ENCODE assay signal across 21 cellular contexts in the genomic region with DNA sequence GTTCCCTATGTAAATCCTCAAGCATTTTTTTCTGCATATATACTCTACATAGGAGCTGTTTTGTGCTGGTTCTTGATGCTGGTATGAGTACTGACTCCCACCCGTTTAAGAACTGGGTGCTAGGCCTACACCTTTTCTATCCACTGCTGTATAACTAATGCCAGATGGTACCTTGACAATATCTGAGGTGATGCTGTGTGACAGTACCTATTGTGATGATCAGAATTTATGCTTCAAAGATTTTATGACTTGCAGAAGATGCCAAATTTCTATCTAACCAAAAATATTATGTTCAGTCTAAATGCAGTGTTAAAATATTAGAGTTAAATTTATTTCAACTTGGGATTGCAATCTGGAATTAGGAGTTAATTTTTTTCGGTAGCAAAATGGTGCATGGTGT.
DNase-seq lines count a peak whose midpoint lies in the region; ATAC-seq, FAIRE-seq and TF ChIP-seq lines count a peak whose summit lies in the region.
"Had no signal": no experiment of that assay in that cellular context is flagged by ENCODE, and none has a peak within 500 bp of the region (broad histone marks: within the 10 kb centered on the region; RNA-seq: fewer than 3 reads in every experiment).

No MANE protein-coding gene starts in this region.

- no peaks in the 10 kb centered on the region for H3K79me1 ChIP-seq in H1 (ENCODE audit: low read depth, low read length)

- ATAC-seq in GM19397 (IDR thresholded peaks at IDR 0.05; ENCODE audit: unreplicated experiment): no peak
- ATAC-seq: CD8-positive, alpha-beta T cell; HCT116 had no signal

- no peak overlapping the region for H3K23ac ChIP-seq in H1 (ENCODE audit: insufficient read length)

- TF ChIP-seq EP300 in H1 (IDR thresholded peaks at IDR 0.05; ENCODE audit: borderline replicate concordance in 1 of 2, low read depth in 2 of 2, low read length in 2 of 2): no peak

- TF ChIP-seq POLR2A in H1 (IDR thresholded peaks at IDR 0.05; ENCODE audit: control extremely low read depth in 1 of 2, low read depth in 2 of 2, low read length in 2 of 2): no peak

- H3K4ac ChIP-seq in H1 (replicated peaks; ENCODE audit: insufficient read length, low read depth, low read length): no peak overlapping the region

- H3K4me3 Mint-ChIP-seq in brain: no peak overlapping the region
- H3K4me3 Mint-ChIP-seq: B cell; CD8-positive, alpha-beta T cell; HFFc6 had no signal

- no peak overlapping the region for H2AK5ac ChIP-seq in H1 (ENCODE audit: low read depth, low read length)

- no peaks in the 10 kb centered on the region for H3K79me2 ChIP-seq in H1 (ENCODE audit: control insufficient read depth in 1 of 2, insufficient read depth in 2 of 2, low read length in 2 of 2)

- TF ChIP-seq CTCF in brain (conservative IDR thresholded peaks at IDR 0.05) (no peak), H1 (IDR thresholded peaks at IDR 0.05; ENCODE audit: control extremely low read depth in 1 of 3, insufficient read depth in 1 of 3, low read depth in 1 of 3, low read length in 3 of 3) (no peak)

- 95% methylated on average over 2 of the region's 2 CpGs; no CpG with 5 or more reads in 1 of the 2 experiments for WGBS in H1 (ENCODE audit: extremely low coverage in 1 of 2, insufficient coverage in 1 of 2, insufficient read length in 1 of 2, insufficient replicate concordance in 2 of 2, low coverage in 1 of 2, low lambda C conversion rate in 2 of 2, missing lambda C conversion rate in 1 of 2), 2 experiments
- whole genome bisulfite sequencing in small intestine, 3 donors: 72 to 88% (median 81%) methylated on average over 2 of the region's 2 CpGs

- DNase-seq in NCI-H524 (lab: John Stamatoyannopoulos, UW) (peak; percentile 16 to 54), NCI-H524 treated with DMSO at 0.1 percent for 48 hours (lab: John Stamatoyannopoulos, UW) (no peak), H1 (ENCODE audit: low read depth in 1 of 2, low spot score in 2 of 2) (no peak), NCI-H774 (lab: John Stamatoyannopoulos, UW) (no peak), small intestine (no peak)
- DNase-seq: Calu3; CD8-positive, alpha-beta T cell; DND-41; EL; GM23248; HFFc6 had no signal

- H3K9me3 Mint-ChIP-seq in brain: no peaks in the 10 kb centered on the region

- H2BK20ac ChIP-seq in H1 (ENCODE audit: low read length): no peak overlapping the region

- H3K36me3 ChIP-seq in H1 (ENCODE audit: control insufficient read depth in 2 of 4, insufficient read depth in 4 of 4, low read length in 3 of 4) (no peaks in the 10 kb centered on the region), small intestine (ENCODE audit: control insufficient read depth in 2 of 2, insufficient read depth in 2 of 2, low read length in 2 of 2) (no peaks in the 10 kb centered on the region)
- H3K36me3 ChIP-seq: BLaER1 treated with 17β-estradiol and CSF1 and Interleukin-3, amounts not matched to agents 10 nM and 100 nM had no signal

- no peak overlapping the region for H2BK15ac ChIP-seq in H1 (ENCODE audit: low read length)

- POLR2A ChIA-PET in H1 (lab: Charles Lee; ENCODE audit: partially characterized antibody): no interaction called here

- no peak overlapping the region for H3K56ac ChIP-seq in H1 (replicated peaks; ENCODE audit: insufficient read length, low read depth, low read length)

- H3K27me3 ChIP-seq in H1 (replicated peaks in 1 of 4; ENCODE audit: control insufficient read depth in 3 of 4, extremely low read depth in 1 of 4, insufficient read depth in 3 of 4, low read length in 3 of 4): no peaks in the 10 kb centered on the region
- no peaks in the 10 kb centered on the region for H3K27me3 ChIP-seq in small intestine (ENCODE audit: control insufficient read depth in 2 of 2, insufficient read depth in 2 of 2, low read length in 2 of 2)

- no peaks in the 10 kb centered on the region for H3K36me3 Mint-ChIP-seq in brain
- H3K36me3 Mint-ChIP-seq: CD8-positive, alpha-beta T cell had no signal

- no peak overlapping the region for H3K18ac ChIP-seq in H1 (ENCODE audit: extremely low read depth, low read length)

- peaks cover 42% of the 10 kb centered on the region for H3K4me1 Mint-ChIP-seq in brain
- H3K4me1 Mint-ChIP-seq: B cell had no signal

- no peak overlapping the region for H3K4me2 ChIP-seq in H1 (ENCODE audit: insufficient read depth in 1 of 2, low read depth in 2 of 2, low read length in 2 of 2)
- H3K4me2 ChIP-seq: BLaER1 treated with 17β-estradiol and CSF1 and Interleukin-3, amounts not matched to agents 10 nM and 100 nM had no signal

- no peak overlapping the region for H3K9ac ChIP-seq in H1 (replicated peaks in 1 of 4; ENCODE audit: extremely low read depth in 1 of 4, low read depth in 3 of 4, low read length in 3 of 4)
- H3K9ac ChIP-seq: BLaER1 treated with 17β-estradiol and CSF1 and Interleukin-3, amounts not matched to agents 10 nM and 100 nM; GM23248 had no signal

- H3K9me3 ChIP-seq in H1 (ENCODE audit: insufficient read depth in 2 of 2, low read depth in 1 of 2, low read length in 1 of 2): no peaks in the 10 kb centered on the region
- no peaks in the 10 kb centered on the region for H3K9me3 ChIP-seq in small intestine (ENCODE audit: control insufficient read depth, low read depth)
- H3K9me3 ChIP-seq: BLaER1 treated with 17β-estradiol and CSF1 and Interleukin-3, amounts not matched to agents 10 nM and 100 nM had no signal

- TF ChIP-seq RAD21 in H1 (IDR thresholded peaks at IDR 0.05 in 1 of 2, conservative IDR thresholded peaks at IDR 0.05 in 1 of 2; ENCODE audit: low read depth in 2 of 2, low read length in 2 of 2): no peak

- H3K23me2 ChIP-seq in H1 (ENCODE audit: low read depth, low read length): no peaks in the 10 kb centered on the region

- no peak overlapping the region for H3K4me3 ChIP-seq in H1 (ENCODE audit: extremely low read depth in 1 of 4, insufficient read depth in 2 of 4, low read depth in 3 of 4, low read length in 4 of 4)
- no peak overlapping the region for H3K4me3 ChIP-seq in small intestine (ENCODE audit: low read depth in 1 of 2, low read length in 2 of 2)
- H3K4me3 ChIP-seq: BLaER1 treated with 17β-estradiol and CSF1 and Interleukin-3, amounts not matched to agents 10 nM and 100 nM; GM23248 had no signal

- H4K91ac ChIP-seq in H1 (replicated peaks; ENCODE audit: insufficient read length, low read length): no peak overlapping the region

- no peak overlapping the region for H3K14ac ChIP-seq in H1 (ENCODE audit: insufficient read length)

- no peak overlapping the region for H2BK5ac ChIP-seq in H1 (ENCODE audit: low read depth, low read length)

- peak overlapping the region in 3 of 5 experiments; percentile 90 to 93 (median 90) for H3K27ac Mint-ChIP-seq in brain
- H3K27ac Mint-ChIP-seq: B cell; CD8-positive, alpha-beta T cell; HFFc6 had no signal

- no peaks in the 10 kb centered on the region for H3K27me3 Mint-ChIP-seq in brain
- H3K27me3 Mint-ChIP-seq: B cell had no signal

- no peak overlapping the region for H2AFZ ChIP-seq in H1 (ENCODE audit: low read length)
- H2AFZ ChIP-seq: GM23248 had no signal

- CTCF ChIA-PET in H1 (lab: Charles Lee; ENCODE audit: partially characterized antibody): no interaction called here

- peak overlapping the region; percentile 38 for H2BK120ac ChIP-seq in H1 (replicated peaks; ENCODE audit: low read depth, low read length)

- no peaks in the 10 kb centered on the region for H4K20me1 ChIP-seq in H1 (replicated peaks in 1 of 2; ENCODE audit: control insufficient read depth in 1 of 2, insufficient read depth in 2 of 2, low read length in 2 of 2)
- H4K20me1 ChIP-seq: BLaER1 treated with 17β-estradiol and CSF1 and Interleukin-3, amounts not matched to agents 10 nM and 100 nM had no signal

- FAIRE-seq in H1 (lab: Jason Lieb, UNC) (no peak), small intestine (lab: Jason Lieb, UNC) (no peak)
- FAIRE-seq: G401.6, GM12891, GM19239, H54 had no signal

- peaks cover 0 to 7% (median 5%) of the 10 kb centered on the region in 4 experiments; a peak in 3 of 7 replicates for H3K4me1 ChIP-seq in H1 (replicated peaks in 1 of 4; ENCODE audit: control insufficient read depth in 3 of 4, insufficient read depth in 4 of 4, low read length in 3 of 4)
- no peaks in the 10 kb centered on the region for H3K4me1 ChIP-seq in small intestine (ENCODE audit: control insufficient read depth in 2 of 2, insufficient read depth in 1 of 2, low read depth in 1 of 2, low read length in 1 of 2)
- H3K4me1 ChIP-seq: BLaER1 treated with 17β-estradiol and CSF1 and Interleukin-3, amounts not matched to agents 10 nM and 100 nM had no signal

- H2BK12ac ChIP-seq in H1 (ENCODE audit: low read depth, low read length): no peak overlapping the region

- no peak overlapping the region for H4K8ac ChIP-seq in H1 (ENCODE audit: extremely low read depth, insufficient read depth, low read length)

- H3K27ac ChIP-seq in H1 (ENCODE audit: low read depth, low read length) (no peak overlapping the region), small intestine (ENCODE audit: low read depth in 1 of 2, low read length in 1 of 2) (no peak overlapping the region)
- H3K27ac ChIP-seq: BLaER1 treated with 17β-estradiol and CSF1 and Interleukin-3, amounts not matched to agents 10 nM and 100 nM; GM23248; HL-60 had no signal

- H4K5ac ChIP-seq in H1 (ENCODE audit: insufficient read length, low read depth, low read length): no peak overlapping the region

TF ChIP-seq in H1, 55 proteins besides CTCF, POLR2A, EP300 and RAD21:
- TF ChIP-seq POLR2AphosphoS5 (IDR thresholded peaks at IDR 0.05; ENCODE audit: low read depth, low read length) (no peak), TAF1 (IDR thresholded peaks at IDR 0.05; ENCODE audit: low read depth, low read length) (no peak), HDAC2 (IDR thresholded peaks at IDR 0.05; ENCODE audit: borderline replicate concordance in 1 of 2, low read depth in 2 of 2, low read length in 2 of 2) (no peak), HDAC6 (IDR thresholded peaks at IDR 0.05; ENCODE audit: low read depth, low read length) (no peak), CTBP2 (IDR thresholded peaks at IDR 0.05; ENCODE audit: borderline replicate concordance, insufficient read depth, insufficient read length, low read length) (no peak), TAF7 (optimal IDR thresholded peaks at IDR 0.05; ENCODE audit: borderline replicate concordance, low read depth, low read length) (no peak), YY1 (IDR thresholded peaks at IDR 0.05; ENCODE audit: low read depth, low read length) (no peak), TBP (IDR thresholded peaks at IDR 0.05; ENCODE audit: low read depth, low read length) (no peak)
- TF ChIP-seq, protein P1, sequence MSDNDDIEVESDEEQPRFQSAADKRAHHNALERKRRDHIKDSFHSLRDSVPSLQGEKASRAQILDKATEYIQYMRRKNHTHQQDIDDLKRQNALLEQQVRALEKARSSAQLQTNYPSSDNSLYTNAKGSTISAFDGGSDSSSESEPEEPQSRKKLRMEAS (IDR thresholded peaks at IDR 0.05): no peak

Comparison
In these comparisons a context has a peak if more than half of its experiments do, and no peak if none do; other contexts are left out.
1. DNase-seq: peak in NCI-H524 (2 of 2); none in NCI-H524 treated with DMSO at 0.1 percent for 48 hours (single experiment), H1 (0 of 2), NCI-H774 (single experiment) and small intestine (single experiment).